In the genomic region with DNA sequence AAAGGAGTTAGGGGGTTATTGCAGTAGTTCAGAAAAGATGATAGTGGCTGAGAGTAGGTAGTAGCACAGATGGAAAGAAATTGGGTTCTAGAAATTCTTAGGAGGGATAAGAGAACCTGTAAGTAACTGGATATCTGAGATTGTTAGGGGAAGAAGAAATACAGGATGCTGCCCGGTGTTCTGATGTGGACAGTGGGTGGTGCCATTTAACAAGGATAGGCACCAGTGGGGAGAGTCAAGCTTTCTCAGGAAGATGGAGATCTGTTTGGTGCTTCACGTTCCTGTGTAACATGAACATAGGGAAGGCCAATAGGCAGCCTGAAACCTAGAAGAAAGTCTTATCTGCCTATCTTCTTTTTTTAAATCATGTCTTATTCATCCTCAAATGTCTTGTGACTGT, we compare ENCODE assay signal across 10 cellular contexts.
DNase-seq lines count a peak whose midpoint lies in the region; ATAC-seq, FAIRE-seq and TF ChIP-seq lines count a peak whose summit lies in the region.
"Had no signal": no experiment of that assay in that cellular context is flagged by ENCODE, and none has a peak within 500 bp of the region (broad histone marks: within the 10 kb centered on the region; RNA-seq: fewer than 3 reads in every experiment).

No MANE protein-coding gene starts in this region.

- H3K36me3 Mint-ChIP-seq in natural killer cell = no peaks in the 10 kb centered on the region

- no peaks in the 10 kb centered on the region for H3K9me2 ChIP-seq in PC-3 (replicated peaks; ENCODE audit: low read length)

- H3K27ac ChIP-seq in PC-3 (ENCODE audit: low read length) = no peak overlapping the region
- H3K27ac ChIP-seq in small intestine (ENCODE audit: low read depth in 1 of 2, low read length in 1 of 2) = no peak overlapping the region
- H3K27ac ChIP-seq: SK-N-MC, stomach had no signal

- peaks cover 3 to 4% of the 10 kb centered on the region in 2 donors for H3K9me3 Mint-ChIP-seq in natural killer cell

- H3K4me1 Mint-ChIP-seq in natural killer cell = no peaks in the 10 kb centered on the region

- no TSS peak for BruUV-seq in PC-3 (replicated peaks; lab: Mats Ljungman, UMichigan)

- H2AFZ ChIP-seq in PC-3 (ENCODE audit: low read length) = no peak overlapping the region

- no peak overlapping the region for H3K9ac ChIP-seq in PC-3 (ENCODE audit: low read length)

- POLR2A ChIA-PET in PC-3 (lab: Charles Lee; ENCODE audit: unreplicated experiment) = no interaction called here

- H3K4me2 ChIP-seq in PC-3 (ENCODE audit: low read length) = no peak overlapping the region

- H3K27me3 ChIP-seq in PC-3 (ENCODE audit: low read length) (peaks cover 9% of the 10 kb centered on the region), small intestine (ENCODE audit: control insufficient read depth in 2 of 2, insufficient read depth in 2 of 2, low read length in 2 of 2) (no peaks in the 10 kb centered on the region)
- H3K27me3 ChIP-seq: stomach had no signal

- FAIRE-seq in small intestine (lab: Jason Lieb, UNC) = no peak

- no peaks in the 10 kb centered on the region for H3K36me3 ChIP-seq in PC-3 (ENCODE audit: low read depth, low read length)
- no peaks in the 10 kb centered on the region for H3K36me3 ChIP-seq in small intestine (ENCODE audit: control insufficient read depth in 2 of 2, insufficient read depth in 2 of 2, low read length in 2 of 2)
- H3K36me3 ChIP-seq: stomach had no signal

- H3K4me3 ChIP-seq in PC-3 (ENCODE audit: low read length) (no peak overlapping the region), small intestine (ENCODE audit: low read depth in 1 of 2, low read length in 2 of 2) (no peak overlapping the region)
- H3K4me3 ChIP-seq: SK-N-MC, stomach had no signal

- TF ChIP-seq CTCF in PC-3 (conservative IDR thresholded peaks at IDR 0.05; ENCODE audit: low read depth, low read length) (peak; percentile 61), natural killer cell (IDR thresholded peaks at IDR 0.05) (no peak)

- H4K20me1 ChIP-seq in PC-3 (ENCODE audit: low read length) = no peaks in the 10 kb centered on the region

- no peak overlapping the region for H3K27ac Mint-ChIP-seq in natural killer cell

- H3K79me2 ChIP-seq in PC-3 (ENCODE audit: low read length) = no peaks in the 10 kb centered on the region

- intact Hi-C loops in PC-3 (cut with micrococcal nuclease) (loop anchor here (1.0 to 10.0 kb wide), 2 partner anchors 250 to 609 kb away; no protein-coding TSS in a partner anchor), natural killer cell (cut with micrococcal nuclease) (no loop called here)

- H3K4me1 ChIP-seq in PC-3 (ENCODE audit: insufficient read depth, low read length) (no peaks in the 10 kb centered on the region), small intestine (ENCODE audit: control insufficient read depth in 2 of 2, insufficient read depth in 1 of 2, low read depth in 1 of 2, low read length in 1 of 2) (no peaks in the 10 kb centered on the region)
- H3K4me1 ChIP-seq: stomach had no signal

- CTCF ChIA-PET in PC-3 (lab: Charles Lee) = interaction anchor here (0.6 kb wide), 1 partner anchor 234 kb away, joined by 3 read pairs; no protein-coding TSS in a partner anchor

- DNase-seq in SIG-M5 treated with dmso at 0.1 percent for 504 hours (lab: John Stamatoyannopoulos, UW; ENCODE audit: unreplicated experiment) = peak; percentile 3
- no peak for DNase-seq in SIG-M5 (lab: John Stamatoyannopoulos, UW)
- peak; percentile 53 for DNase-seq in PC-3
- DNase-seq in fibroblast of peridontal ligament (ENCODE audit: extremely low read depth) = peak; percentile 13
- peak; percentile 5 for DNase-seq in small intestine
- no peak for DNase-seq in natural killer cell
- DNase-seq in HCEC 1CT = no peak
- DNase-seq: stomach had no signal

- ATAC-seq in PC-3 (peak; percentile 85), natural killer cell (no peak)
- no peak for ATAC-seq in activated CD4-positive, CD25-positive, alpha-beta regulatory T cell treated with anti-CD3 and anti-CD28 coated beads, Interleukin-2, amount 50 U/mL, for 24 hours

- H3K9me3 ChIP-seq in PC-3 (ENCODE audit: low read length) = no peaks in the 10 kb centered on the region
- no peaks in the 10 kb centered on the region for H3K9me3 ChIP-seq in small intestine (ENCODE audit: control insufficient read depth, low read depth)
- H3K9me3 ChIP-seq: stomach had no signal

- no peaks in the 10 kb centered on the region for H3K27me3 Mint-ChIP-seq in natural killer cell (ENCODE audit: low read depth in 2 of 2)

- no peaks in the 10 kb centered on the region for H3F3A ChIP-seq in PC-3 (ENCODE audit: low read length, unreplicated experiment)

- no peak overlapping the region for H3K4me3 Mint-ChIP-seq in natural killer cell

- WGBS in small intestine, 3 donors = 36 to 61% (median 53%) methylated on average over 2 of the region's 2 CpGs

Comparison
In these comparisons a context has a peak if more than half of its experiments do, and no peak if none do; other contexts are left out.
1. DNase-seq: peak in SIG-M5 treated with dmso at 0.1 percent for 504 hours (single experiment), PC-3 (single experiment), fibroblast of peridontal ligament (single experiment) and small intestine (single experiment); none in SIG-M5 (single experiment), natural killer cell (single experiment) and HCEC 1CT (single experiment).